ENCODE assay signal across 8 cellular contexts in the genomic region with DNA sequence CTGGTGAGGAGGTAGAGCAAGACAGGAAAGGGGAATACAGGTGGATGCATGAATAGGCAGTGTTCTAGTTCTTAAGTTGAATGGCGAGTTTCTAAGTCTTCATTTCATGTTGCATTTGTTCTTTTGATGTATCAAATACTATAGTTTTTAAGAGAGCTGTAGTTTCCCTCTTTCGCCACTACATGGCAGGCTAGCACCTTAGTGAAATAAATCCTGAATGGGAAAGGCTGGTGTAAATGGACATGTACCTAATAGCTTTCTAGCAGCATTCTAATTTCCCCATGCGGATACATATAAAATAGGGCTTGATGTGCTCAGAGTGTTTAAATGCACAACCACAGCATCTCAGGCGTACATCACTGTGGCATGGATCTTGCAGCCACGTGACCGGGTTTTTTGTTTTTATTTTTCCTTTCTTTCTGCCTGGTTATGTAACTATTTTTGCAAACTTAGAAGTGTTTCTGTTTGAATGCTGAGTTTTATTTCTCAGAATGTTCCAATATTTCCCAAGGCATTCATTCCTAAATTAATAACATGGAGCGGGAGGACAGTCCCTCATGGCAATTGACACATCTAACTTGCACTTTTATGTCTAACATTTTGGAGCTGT. TPM values are rescaled to one million over a fixed set of nuclear protein-coding genes. Genes with fewer than 3 reads are reported as not detected.
DNase-seq lines count a peak whose midpoint lies in the region; ATAC-seq, FAIRE-seq and TF ChIP-seq lines count a peak whose summit lies in the region.

No MANE protein-coding gene starts in this region.

- H3K4me1 Mint-ChIP-seq in T-helper 2 cell treated with Interferon-gamma antibody and Interleukin-4, amounts not matched to agents 5 μg/mL and 100 μg/mL, for 36 hours (ENCODE audit: low read depth): peaks cover 4% of the 10 kb centered on the region

- H3K9ac ChIP-seq in endothelial cell of umbilical vein (replicated peaks; ENCODE audit: extremely low read depth, insufficient read depth, low read length): no peak overlapping the region

- H3K79me2 ChIP-seq in endothelial cell of umbilical vein (ENCODE audit: control insufficient read depth, insufficient read depth, low read length): no peaks in the 10 kb centered on the region

- no peaks in the 10 kb centered on the region for H3K9me3 Mint-ChIP-seq in T-helper 2 cell treated with Interferon-gamma antibody and Interleukin-4, amounts not matched to agents 5 μg/mL and 100 μg/mL, for 36 hours

- POLR2A ChIA-PET in endothelial cell of umbilical vein (lab: Charles Lee): interaction anchor here (0.6 to 1.1 kb wide), 3 partner anchors 24 to 53 kb away, joined by 3 to 4 read pairs (median 4); partner anchors contain the start of gene FEM1B

- TF ChIP-seq POLR2A in GM12892 (IDR thresholded peaks at IDR 0.05; ENCODE audit: low read depth, low read length) (no peak), endothelial cell of umbilical vein (IDR thresholded peaks at IDR 0.05; ENCODE audit: low read depth, low read length) (no peak)

- no peaks in the 10 kb centered on the region for H4K20me1 ChIP-seq in endothelial cell of umbilical vein (replicated peaks; ENCODE audit: control insufficient read depth, extremely low read depth, insufficient read depth, low read length)

- H3K4me3 ChIP-seq in endothelial cell of umbilical vein (replicated peaks in 1 of 3; ENCODE audit: insufficient read depth in 1 of 3, low read depth in 1 of 3, low read length in 3 of 3): no peak overlapping the region

- H3K36me3 ChIP-seq in endothelial cell of umbilical vein (ENCODE audit: control insufficient read depth in 2 of 2, extremely low read depth in 1 of 2, insufficient read depth in 2 of 2, low read length in 2 of 2): no peaks in the 10 kb centered on the region

- TF ChIP-seq CTCF in endothelial cell of umbilical vein (IDR thresholded peaks at IDR 0.05; ENCODE audit: extremely low read depth in 1 of 2, insufficient read depth in 1 of 2, low read depth in 1 of 2, low read length in 2 of 2): peak; percentile 64 to 66

- H3K9me1 ChIP-seq in endothelial cell of umbilical vein (replicated peaks; ENCODE audit: control insufficient read depth, extremely low read depth, insufficient read depth, low read length): no peaks in the 10 kb centered on the region

- no TSS peak for BruUV-seq in endothelial cell of umbilical vein (replicated peaks; lab: Mats Ljungman, UMichigan)

- H2AFZ ChIP-seq in endothelial cell of umbilical vein (ENCODE audit: low read depth, low read length): no peak overlapping the region

- peaks cover 5% of the 10 kb centered on the region for H3K4me1 ChIP-seq in endothelial cell of umbilical vein (ENCODE audit: control insufficient read depth, extremely low read depth, insufficient read depth, low read length)

- intact Hi-C loops in endothelial cell of umbilical vein (cut with micrococcal nuclease): loop anchor here (1.0 to 5.0 kb wide), 4 partner anchors 53 to 422 kb away; no protein-coding TSS in a partner anchor

- peak; percentile 81 for FAIRE-seq in GM12892 (lab: Jason Lieb, UNC)
- peak; percentile 70 for FAIRE-seq in endothelial cell of umbilical vein (lab: Jason Lieb, UNC)

- H3K27me3 ChIP-seq in endothelial cell of umbilical vein (ENCODE audit: control insufficient read depth in 2 of 2, insufficient read depth in 2 of 2, low read length in 2 of 2): peaks cover 7 to 10% of the 10 kb centered on the region in 2 experiments

- DNase-seq in AG20443 (ENCODE audit: low spot score) (peak; percentile 70), GM12892 (ENCODE audit: insufficient read length) (peak; percentile 29), NCI-H2107 (lab: John Stamatoyannopoulos, UW) (peak; percentile 2), endothelial cell of umbilical vein (ENCODE audit: low read depth, low spot score) (peak; percentile 80), mucosa of gallbladder (ENCODE audit: low spot score) (peak; percentile 51)
- DNase-seq in T-helper 2 cell treated with Interferon-gamma antibody and Interleukin-4, amounts not matched to agents 5 μg/mL and 100 μg/mL, for 36 hours (ENCODE audit: low spot score): peak; percentile 27

- no peak overlapping the region for H3K27ac ChIP-seq in endothelial cell of umbilical vein (ENCODE audit: insufficient read depth, low read depth, low read length)

- H3K27ac Mint-ChIP-seq in T-helper 2 cell treated with Interferon-gamma antibody and Interleukin-4, amounts not matched to agents 5 μg/mL and 100 μg/mL, for 36 hours: no peak overlapping the region

- H3K27me3 Mint-ChIP-seq in T-helper 2 cell treated with Interferon-gamma antibody and Interleukin-4, amounts not matched to agents 5 μg/mL and 100 μg/mL, for 36 hours (ENCODE audit: low read depth): peaks cover 24% of the 10 kb centered on the region

- CTCF ChIA-PET in endothelial cell of umbilical vein (lab: Charles Lee): interaction anchor here (0.5 to 5.5 kb wide), 70 partner anchors 8 to 1141 kb away, joined by 3 to 233 read pairs (median 4); partner anchors contain the start of genes CLN6 and FEM1B

- no peak overlapping the region for H3K4me2 ChIP-seq in endothelial cell of umbilical vein (ENCODE audit: insufficient read depth, low read length)

- no peaks in the 10 kb centered on the region for H3K9me3 ChIP-seq in endothelial cell of umbilical vein (replicated peaks; ENCODE audit: control insufficient read depth, insufficient read depth, low read length)

- H3K36me3 Mint-ChIP-seq in T-helper 2 cell treated with Interferon-gamma antibody and Interleukin-4, amounts not matched to agents 5 μg/mL and 100 μg/mL, for 36 hours (ENCODE audit: low read depth): no peaks in the 10 kb centered on the region

- dilution Hi-C loops in endothelial cell of umbilical vein (cut with MboI; ENCODE audit: extremely low pct_ligation_motif_present, low sequenced_read_pairs): no loop called here

- no peak overlapping the region for H3K4me3 Mint-ChIP-seq in T-helper 2 cell treated with Interferon-gamma antibody and Interleukin-4, amounts not matched to agents 5 μg/mL and 100 μg/mL, for 36 hours

- ATAC-seq in HG03097 (IDR thresholded peaks at IDR 0.05; ENCODE audit: low FRiP score, unreplicated experiment) (no peak), GM19023 (IDR thresholded peaks at IDR 0.05; ENCODE audit: unreplicated experiment) (no peak)

TF ChIP-seq in endothelial cell of umbilical vein, 7 proteins besides CTCF, POLR2A, EP300 and RAD21:
- TF ChIP-seq EZH2 (IDR thresholded peaks at IDR 0.05; ENCODE audit: borderline replicate concordance, low read depth, low read length, severe bottlenecking) (no peak), GATA2 (IDR thresholded peaks at IDR 0.05; ENCODE audit: insufficient read depth, insufficient read length, low read depth, low read length) (no peak), JUN (IDR thresholded peaks at IDR 0.05; ENCODE audit: borderline replicate concordance, insufficient read depth, insufficient read length, low read depth) (no peak), FOS (IDR thresholded peaks at IDR 0.05; ENCODE audit: borderline replicate concordance, insufficient read depth, low read length) (no peak), POLR2AphosphoS5 (IDR thresholded peaks at IDR 0.05; ENCODE audit: insufficient read depth, low read depth, low read length) (no peak), MYC (IDR thresholded peaks at IDR 0.05; ENCODE audit: low read depth, low read length) (no peak)
- TF ChIP-seq, protein P1, sequence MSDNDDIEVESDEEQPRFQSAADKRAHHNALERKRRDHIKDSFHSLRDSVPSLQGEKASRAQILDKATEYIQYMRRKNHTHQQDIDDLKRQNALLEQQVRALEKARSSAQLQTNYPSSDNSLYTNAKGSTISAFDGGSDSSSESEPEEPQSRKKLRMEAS (IDR thresholded peaks at IDR 0.05; ENCODE audit: insufficient read depth, insufficient read length): no peak

RNA-seq across cellular contexts. Expression of gene CLN6, which starts 23.5 kb away (rescaled TPM):
- polyA plus RNA-seq in GM12892 (2012; ENCODE audit: missing spikeins): 27.6 TPM
- total RNA-seq in endothelial cell of umbilical vein (48.0 and 53.9 TPM in 2 replicates), mucosa of gallbladder (25.7 TPM)
- 75.5 and 83.7 TPM in 2 replicates for polyA plus RNA-seq in endothelial cell of umbilical vein
- 44.4 and 47.8 TPM in 2 replicates for polyA plus RNA-seq in endothelial cell of umbilical vein (2011; cell fraction: cytosol; rRNA removed)
- polyA plus RNA-seq in endothelial cell of umbilical vein (2011; cell fraction: nucleus; rRNA removed): 52.7 and 54.8 TPM in 2 replicates
- polyA plus RNA-seq in endothelial cell of umbilical vein (2012): 20.7 and 27.0 TPM in 2 replicates
- 125 and 145 TPM in 2 replicates for polyA minus RNA-seq in endothelial cell of umbilical vein
- polyA minus RNA-seq in endothelial cell of umbilical vein (2011; cell fraction: cytosol; rRNA and poly(A)+ RNA removed): 63.2 TPM
- 42.2 and 50.8 TPM in 2 replicates for polyA minus RNA-seq in endothelial cell of umbilical vein (2011; cell fraction: nucleus; rRNA and poly(A)+ RNA removed)

RNA-seq across cellular contexts. Expression of gene FEM1B, which starts 24.5 kb away (rescaled TPM):
- polyA plus RNA-seq in GM12892 (2012; ENCODE audit: missing spikeins): 11.4 TPM
- 33.2 TPM in 2 replicates for total RNA-seq in endothelial cell of umbilical vein
- polyA plus RNA-seq in endothelial cell of umbilical vein: 11.1 and 16.3 TPM in 2 replicates
- polyA plus RNA-seq in endothelial cell of umbilical vein (2011; cell fraction: cytosol; rRNA removed): 10.0 and 15.6 TPM in 2 replicates
- polyA plus RNA-seq in endothelial cell of umbilical vein (2011; cell fraction: nucleus; rRNA removed): 13.9 and 17.7 TPM in 2 replicates
- polyA plus RNA-seq in endothelial cell of umbilical vein (2012): 12.7 and 17.6 TPM in 2 replicates
- 133 and 162 TPM in 2 replicates for polyA minus RNA-seq in endothelial cell of umbilical vein
- polyA minus RNA-seq in endothelial cell of umbilical vein (2011; cell fraction: cytosol; rRNA and poly(A)+ RNA removed): 122 TPM
- 47.7 and 81.6 TPM in 2 replicates for polyA minus RNA-seq in endothelial cell of umbilical vein (2011; cell fraction: nucleus; rRNA and poly(A)+ RNA removed)
- 51.7 TPM for total RNA-seq in mucosa of gallbladder

RNA-seq across cellular contexts. Expression of gene CALML4, which starts 47.9 kb away (rescaled TPM):
- 6.8 TPM for polyA plus RNA-seq in GM12892 (2012; ENCODE audit: missing spikeins)
- total RNA-seq in endothelial cell of umbilical vein: 5.9 and 10.1 TPM in 2 replicates
- 1.9 and 2.6 TPM in 2 replicates for polyA plus RNA-seq in endothelial cell of umbilical vein
- polyA plus RNA-seq in endothelial cell of umbilical vein (2011; cell fraction: cytosol; rRNA removed): 3.9 and 4.9 TPM in 2 replicates
- 19.0 and 26.6 TPM in 2 replicates for polyA plus RNA-seq in endothelial cell of umbilical vein (2011; cell fraction: nucleus; rRNA removed)
- polyA plus RNA-seq in endothelial cell of umbilical vein (2012): 5.2 and 5.9 TPM in 2 replicates
- polyA minus RNA-seq in endothelial cell of umbilical vein: 1.7 and 1.8 TPM in 2 replicates
- polyA minus RNA-seq in endothelial cell of umbilical vein (2011; cell fraction: cytosol; rRNA and poly(A)+ RNA removed): 1.0 TPM
- 4.0 and 4.3 TPM in 2 replicates for polyA minus RNA-seq in endothelial cell of umbilical vein (2011; cell fraction: nucleus; rRNA and poly(A)+ RNA removed)
- 49.2 TPM for total RNA-seq in mucosa of gallbladder

Comparison
In these comparisons a context has a peak if more than half of its experiments do, and no peak if none do; other contexts are left out.
1. DNase-seq: peak in every context shown above with its lines; median percentile 80 in endothelial cell of umbilical vein; 70 in AG20443; 51 in mucosa of gallbladder; 29 in GM12892; 27 in T-helper 2 cell treated with Interferon-gamma antibody and Interleukin-4, amounts not matched to agents 5 μg/mL and 100 μg/mL, for 36 hours; 2 in NCI-H2107.